24 cellular contexts compared by ENCODE assay signal in genomic region chr12:109707470-109707821, GRCh38. TPM values are rescaled to one million over a fixed set of nuclear protein-coding genes. Genes with fewer than 3 reads are reported as not detected.
DNase-seq lines count a peak whose midpoint lies in the region; ATAC-seq, FAIRE-seq and TF ChIP-seq lines count a peak whose summit lies in the region.
"Had no signal": no experiment of that assay in that cellular context is flagged by ENCODE, and none has a peak within 500 bp of the region (broad histone marks: within the 10 kb centered on the region; RNA-seq: fewer than 3 reads in every experiment).

No MANE protein-coding gene starts in this region.

- H3K27me3 ChIP-seq in cardiac muscle cell (no peaks in the 10 kb centered on the region), liver (ENCODE audit: control insufficient read depth in 4 of 4, insufficient read depth in 4 of 4, low read length in 3 of 4) (no peaks in the 10 kb centered on the region), neural progenitor cell (peaks cover 22% of the 10 kb centered on the region)
- H3K27me3 ChIP-seq: BE2C had no signal

- ATAC-seq in left ventricle myocardium superior (no peak), HG02610 (IDR thresholded peaks at IDR 0.05; ENCODE audit: unreplicated experiment) (no peak)
- ATAC-seq in activated CD4-positive, alpha-beta T cell treated with anti-CD3 and anti-CD28 coated beads for 36 hours = no peak

- TF ChIP-seq CTCF in cardiac muscle cell (IDR thresholded peaks at IDR 0.05; ENCODE audit: low read depth, low read length) = no peak
- TF ChIP-seq CTCF in liver (IDR thresholded peaks at IDR 0.05; ENCODE audit: low read depth, low read length, missing input control) = no peak
- TF ChIP-seq CTCF in neural progenitor cell (IDR thresholded peaks at IDR 0.05) = no peak

- H3K27ac ChIP-seq in cardiac muscle cell = peak overlapping the region; percentile 1
- peak overlapping the region; percentile 49 to 58 for H3K27ac ChIP-seq in liver (ENCODE audit: low read depth in 1 of 2, low read length in 2 of 2)
- H3K27ac ChIP-seq in neural progenitor cell = no peak overlapping the region
- H3K27ac ChIP-seq: KMS-11 had no signal

- H3K4me3 ChIP-seq in cardiac muscle cell (no peak overlapping the region), liver (ENCODE audit: low read depth in 1 of 3, low read length in 3 of 3) (no peak overlapping the region), neural progenitor cell (no peak overlapping the region)

- H3K9me3 ChIP-seq in cardiac muscle cell (ENCODE audit: low read depth) (no peaks in the 10 kb centered on the region), liver (ENCODE audit: control insufficient read depth in 4 of 4, low read length in 3 of 4) (no peaks in the 10 kb centered on the region), neural progenitor cell (ENCODE audit: low read depth) (no peaks in the 10 kb centered on the region)
- H3K9me3 ChIP-seq: BE2C had no signal

- no peak for FAIRE-seq in RCC 7860 (lab: Jason Lieb, UNC)
- FAIRE-seq: GM12891 had no signal

- no peaks in the 10 kb centered on the region for H3K9me3 Mint-ChIP-seq in neural progenitor cell
- H3K9me3 Mint-ChIP-seq in activated CD4-positive, alpha-beta T cell treated with anti-CD3 and anti-CD28 coated beads for 36 hours (ENCODE audit: low read depth) = no peaks in the 10 kb centered on the region

- 24% methylated on average over 4 of the region's 4 CpGs for WGBS in liver

- intact Hi-C loops in left ventricle myocardium superior (cut with micrococcal nuclease) = no loop called here
- intact Hi-C loops in activated CD4-positive, alpha-beta T cell treated with anti-CD3 and anti-CD28 coated beads for 36 hours (cut with DNase I, micrococcal nuclease) = no loop called here

- no peaks in the 10 kb centered on the region for H4K20me1 ChIP-seq in neural progenitor cell (ENCODE audit: low read depth)

- CTCF ChIA-PET in activated CD4-positive, alpha-beta T cell treated with anti-CD3 and anti-CD28 coated beads for 36 hours (lab: Charles Lee) = no interaction called here

- H3K79me2 ChIP-seq in neural progenitor cell (ENCODE audit: low read depth) = no peaks in the 10 kb centered on the region

- POLR2A ChIA-PET in activated CD4-positive, alpha-beta T cell treated with anti-CD3 and anti-CD28 coated beads for 36 hours (lab: Charles Lee) = no interaction called here

- H3K4me1 ChIP-seq in cardiac muscle cell (ENCODE audit: low read depth) (peaks cover 10% of the 10 kb centered on the region), liver (ENCODE audit: control insufficient read depth in 4 of 4, insufficient read depth in 4 of 4, low read length in 3 of 4) (peaks cover 14 to 54% (median 40%) of the 10 kb centered on the region in 4 donors), neural progenitor cell (peaks cover 30% of the 10 kb centered on the region)

- no peaks in the 10 kb centered on the region for H3K36me3 ChIP-seq in cardiac muscle cell
- H3K36me3 ChIP-seq in liver (ENCODE audit: control insufficient read depth in 4 of 4, insufficient read depth in 3 of 4, low read depth in 1 of 4, low read length in 3 of 4) = no peaks in the 10 kb centered on the region
- no peaks in the 10 kb centered on the region for H3K36me3 ChIP-seq in neural progenitor cell
- H3K36me3 ChIP-seq: BE2C had no signal

- peak overlapping the region; percentile 16 for H3K4me3 Mint-ChIP-seq in neural progenitor cell
- H3K4me3 Mint-ChIP-seq in activated CD4-positive, alpha-beta T cell treated with anti-CD3 and anti-CD28 coated beads for 36 hours = no peak overlapping the region
- H3K4me3 Mint-ChIP-seq: IgD-negative memory B cell had no signal

- no peaks in the 10 kb centered on the region for H3K36me3 Mint-ChIP-seq in neural progenitor cell
- H3K36me3 Mint-ChIP-seq in activated CD4-positive, alpha-beta T cell treated with anti-CD3 and anti-CD28 coated beads for 36 hours (ENCODE audit: low read depth) = no peaks in the 10 kb centered on the region

- H3K4me1 Mint-ChIP-seq in neural progenitor cell = peaks cover 46% of the 10 kb centered on the region
- H3K4me1 Mint-ChIP-seq in activated CD4-positive, alpha-beta T cell treated with anti-CD3 and anti-CD28 coated beads for 36 hours = no peaks in the 10 kb centered on the region
- H3K4me1 Mint-ChIP-seq: IgD-negative memory B cell had no signal

- DNase-seq in cardiac muscle cell (ENCODE audit: low read depth in 1 of 2, low spot score in 1 of 2) = no peak
- no peak for DNase-seq in left ventricle myocardium superior
- DNase-seq in neural progenitor cell (ENCODE audit: low spot score) = no peak
- DNase-seq in NCI-H1694 (lab: John Stamatoyannopoulos, UW) = no peak
- no peak for DNase-seq in activated CD4-positive, alpha-beta T cell treated with anti-CD3 and anti-CD28 coated beads for 36 hours
- DNase-seq in RCC 7860 (ENCODE audit: low spot score) = no peak
- DNase-seq: 8988T, ACHN, Calu3, GF-D8, GOT3, HCEC 1CT, MM.1S, NCI-H1048, NCI-H187, NCI-H2081 treated with DMSO at 0.1 percent for 48 hours, NCI-H226, NCI-H510A treated with DMSO at 0.1 percent for 48 hours had no signal

- H3K9ac ChIP-seq in liver (ENCODE audit: low read depth in 1 of 2, low read length in 2 of 2) (no peak overlapping the region), neural progenitor cell (no peak overlapping the region)
- H3K9ac ChIP-seq: KMS-11 had no signal

- H3K27ac Mint-ChIP-seq in neural progenitor cell = peak overlapping the region; percentile 75
- H3K27ac Mint-ChIP-seq in activated CD4-positive, alpha-beta T cell treated with anti-CD3 and anti-CD28 coated beads for 36 hours = no peak overlapping the region
- H3K27ac Mint-ChIP-seq: IgD-negative memory B cell had no signal

- peak overlapping the region; percentile 61 for H3K4me2 ChIP-seq in neural progenitor cell
- H3K4me2 ChIP-seq: KMS-11 had no signal

- peaks cover 30% of the 10 kb centered on the region for H3F3A ChIP-seq in neural progenitor cell (ENCODE audit: low read depth)

- no peak overlapping the region for H2AFZ ChIP-seq in neural progenitor cell (replicated peaks)

- TF ChIP-seq RAD21 in liver (IDR thresholded peaks at IDR 0.05) = no peak

- peaks cover 15% of the 10 kb centered on the region for H3K27me3 Mint-ChIP-seq in neural progenitor cell (ENCODE audit: insufficient read depth, low read depth)
- H3K27me3 Mint-ChIP-seq in activated CD4-positive, alpha-beta T cell treated with anti-CD3 and anti-CD28 coated beads for 36 hours = peaks cover 23% of the 10 kb centered on the region

TF ChIP-seq in liver, 16 proteins besides CTCF, POLR2A, EP300 and RAD21:
- TF ChIP-seq GABPA (IDR thresholded peaks at IDR 0.05 in 1 of 2, conservative IDR thresholded peaks at IDR 0.05 in 1 of 2) = no peak
- no peak for TF ChIP-seq YY1 (IDR thresholded peaks at IDR 0.05)
- TF ChIP-seq HNF4G (IDR thresholded peaks at IDR 0.05) = no peak
- TF ChIP-seq RXRA (IDR thresholded peaks at IDR 0.05) = peak in 1 of 2 donors; percentile 68

RNA-seq across cellular contexts. Expression of gene FAM222A, which starts 6.2 kb away (rescaled TPM):
- total RNA-seq in cardiac muscle cell (35.5 and 42.9 TPM in 2 replicates), left ventricle myocardium superior (25.7 TPM), liver (1 to 10 TPM; 1.8 to 2.2 TPM), neural progenitor cell (ENCODE audit: low replicate concordance) (2.5 and 10.6 TPM in 2 replicates)
- polyA plus RNA-seq in cardiac muscle cell (25.4 and 42.1 TPM in 2 replicates), liver (1 to 10 TPM in 1 of 2 donors, under 1 TPM in 1; 0.97 to 2.0 TPM)
- total RNA-seq in activated CD4-positive, alpha-beta T cell treated with anti-CD3 and anti-CD28 coated beads for 36 hours = under 1 TPM; 0.39 to 0.53 TPM
